ENCODE assay signal across 6 cellular contexts in genomic region chr15:35465763-35466162, GRCh38.
"Had no signal": no experiment of that assay in that cellular context is flagged by ENCODE, and none has a peak within 500 bp of the region (broad histone marks: within the 10 kb centered on the region; RNA-seq: fewer than 3 reads in every experiment).

No MANE protein-coding gene starts in this region.

- H3K4me3 ChIP-seq: GM23248, HAP-1 had no signal

- H3K9ac ChIP-seq: GM23248 had no signal

- DNase-seq: GM23248, GOT3, H7, KBM-7 had no signal

- H2AFZ ChIP-seq: GM23248 had no signal

- H3K27ac ChIP-seq: GM23248 had no signal

- H3K9me3 ChIP-seq: HAP-1 had no signal

- H3K4me1 ChIP-seq: HAP-1 had no signal

- ATAC-seq: HCT116 had no signal

- H3K36me3 ChIP-seq: HAP-1 had no signal
